ENCODE assay signal across 2 cellular contexts in genomic region chr14:100673807-100674154, GRCh38.
A peak's percentile ranks its signal among the peaks of the same experiment; 100 is the strongest.
TF ChIP-seq lines count a peak whose summit lies in the region.

No MANE protein-coding gene starts in this region.

TF ChIP-seq in HepG2, 621 proteins besides CTCF, POLR2A, EP300 and RAD21:
- TF ChIP-seq TBP (CRISPR knock-in tag; IDR thresholded peaks at IDR 0.05) (no peak), ZBTB43 (CRISPR knock-in tag; conservative IDR thresholded peaks at IDR 0.05) (no peak), ZNF3 (CRISPR knock-in tag; IDR thresholded peaks at IDR 0.05) (peak; percentile 68; the same call in 1 of the 2 replicates), CHD4 (IDR thresholded peaks at IDR 0.05; ENCODE audit: borderline replicate concordance, low read length) (no peak), MEF2D (CRISPR knock-in tag; IDR thresholded peaks at IDR 0.05) (no peak), PRMT3 (CRISPR knock-in tag; IDR thresholded peaks at IDR 0.05; ENCODE audit: borderline replicate concordance, low read depth) (no peak), RXRA (CRISPR knock-in tag; IDR thresholded peaks at IDR 0.05) (no peak), ZNF180 (CRISPR knock-in tag; IDR thresholded peaks at IDR 0.05; ENCODE audit: borderline replicate concordance, low read depth) (no peak)

TF ChIP-seq in WTC11, 78 proteins besides CTCF, POLR2A, EP300 and RAD21:
- TF ChIP-seq SMAD3 (CRISPR knock-in tag; IDR thresholded peaks at IDR 0.05; ENCODE audit: borderline replicate concordance) (no peak), E2F5 (CRISPR knock-in tag; IDR thresholded peaks at IDR 0.05) (no peak), NFE2L1 (CRISPR knock-in tag; IDR thresholded peaks at IDR 0.05) (no peak), ZNF671 (CRISPR knock-in tag; IDR thresholded peaks at IDR 0.05) (no peak), PRRX2 (CRISPR knock-in tag; IDR thresholded peaks at IDR 0.05) (no peak), PREB (CRISPR knock-in tag; IDR thresholded peaks at IDR 0.05; ENCODE audit: borderline replicate concordance) (no peak), ZNF423 (CRISPR knock-in tag; IDR thresholded peaks at IDR 0.05) (no peak)
- TF ChIP-seq, protein P1, sequence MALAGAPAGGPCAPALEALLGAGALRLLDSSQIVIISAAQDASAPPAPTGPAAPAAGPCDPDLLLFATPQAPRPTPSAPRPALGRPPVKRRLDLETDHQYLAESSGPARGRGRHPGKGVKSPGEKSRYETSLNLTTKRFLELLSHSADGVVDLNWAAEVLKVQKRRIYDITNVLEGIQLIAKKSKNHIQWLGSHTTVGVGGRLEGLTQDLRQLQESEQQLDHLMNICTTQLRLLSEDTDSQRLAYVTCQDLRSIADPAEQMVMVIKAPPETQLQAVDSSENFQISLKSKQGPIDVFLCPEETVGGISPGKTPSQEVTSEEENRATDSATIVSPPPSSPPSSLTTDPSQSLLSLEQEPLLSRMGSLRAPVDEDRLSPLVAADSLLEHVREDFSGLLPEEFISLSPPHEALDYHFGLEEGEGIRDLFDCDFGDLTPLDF (CRISPR knock-in tag; IDR thresholded peaks at IDR 0.05) = no peak
